In genomic region chr7:47497367-47498096, GRCh38 we compare ENCODE assay signal across 8 cellular contexts.
DNase-seq lines count a peak whose midpoint lies in the region; ATAC-seq and TF ChIP-seq lines count a peak whose summit lies in the region.

No MANE protein-coding gene starts in this region.

- peak overlapping the region; percentile 83 for H3K4me2 ChIP-seq in KMS-11

- H3K36me3 ChIP-seq in KMS-11 (ENCODE audit: insufficient read depth) = no peaks in the 10 kb centered on the region

- peak overlapping the region; percentile 92 for H3K27ac ChIP-seq in KMS-11

- H2AFZ ChIP-seq in KMS-11 (ENCODE audit: low read depth) = peak overlapping the region; percentile 87

- H4K20me1 ChIP-seq in KMS-11 (ENCODE audit: insufficient read depth) = no peaks in the 10 kb centered on the region

- in situ Hi-C loops in GM13977 (cut with MboI; ENCODE audit: low pct_unique_long_range_greater_than_20kb, low sequenced_read_pairs, unreplicated experiment) = no loop called here

- H3K4me3 ChIP-seq in KMS-11 (IDR thresholded peaks at IDR 0.05; ENCODE audit: insufficient read depth, low read depth, low read length) = no peak overlapping the region

- peak; percentile 95 for ATAC-seq in GM21619 (IDR thresholded peaks at IDR 0.05; ENCODE audit: unreplicated experiment)

- H3K79me2 ChIP-seq in KMS-11 (ENCODE audit: insufficient read depth, low read depth) = no peaks in the 10 kb centered on the region; the same call in 1 of the 2 replicates

- TF ChIP-seq CTCF in GM13977 (IDR thresholded peaks at IDR 0.05; ENCODE audit: extremely low read depth, insufficient read depth, missing control alignments) = no peak
- no peak for TF ChIP-seq CTCF in KMS-11 (conservative IDR thresholded peaks at IDR 0.05; ENCODE audit: low read depth, low read length)

- DNase-seq in GM13977 (ENCODE audit: low spot score) (peak; percentile 72), globus pallidus (ENCODE audit: low spot score) (peak; percentile 32), cerebellum (ENCODE audit: low spot score) (no peak), kidney glomerular epithelial cell (lab: John Stamatoyannopoulos, UW) (no peak), NCI-H2196 (lab: John Stamatoyannopoulos, UW; ENCODE audit: unreplicated experiment) (no peak), A172 (ENCODE audit: low spot score) (no peak)

- peaks cover 69% of the 10 kb centered on the region for H3K4me1 ChIP-seq in KMS-11 (ENCODE audit: low read depth, poor library complexity, severe bottlenecking)

- no peaks in the 10 kb centered on the region for H3K27me3 ChIP-seq in KMS-11 (ENCODE audit: insufficient read depth, low read depth)

- H3K9ac ChIP-seq in KMS-11 = peak overlapping the region; percentile 72

Comparison
In these comparisons a context has a peak if more than half of its experiments do, and no peak if none do; other contexts are left out.
1. DNase-seq: peak in GM13977 (single experiment) and globus pallidus (single experiment); none in cerebellum (single experiment), kidney glomerular epithelial cell (single experiment), NCI-H2196 (single experiment) and A172 (single experiment).